Comparison of ENCODE assay signal across 8 cellular contexts in genomic region chr13:72839831-72840426, GRCh38. TPM values are rescaled to one million over a fixed set of nuclear protein-coding genes. Genes with fewer than 3 reads are reported as not detected.
A peak's percentile ranks its signal among the peaks of the same experiment; 100 is the strongest.
DNase-seq lines count a peak whose midpoint lies in the region; ATAC-seq, FAIRE-seq and TF ChIP-seq lines count a peak whose summit lies in the region.

No MANE protein-coding gene starts in this region.

- peak; percentile 90 for ATAC-seq in GM21717 (IDR thresholded peaks at IDR 0.05; ENCODE audit: unreplicated experiment)
- peak; percentile 99 for ATAC-seq in GM12878
- ATAC-seq in stimulated activated naive B cell treated with anti-CD40 and anti-IgM and Interleukin-4, amounts not matched to agents 10 μg/mL and 1 μg/mL and 100 μg/mL, for 72 hours (replicated peaks) = peak; percentile 85 to 93

- H3K36me3 Mint-ChIP-seq in stimulated activated naive B cell treated with anti-CD40 and anti-IgM and Interleukin-4, amounts not matched to agents 10 μg/mL and 1 μg/mL and 100 μg/mL, for 72 hours = peaks cover 14 to 17% of the 10 kb centered on the region in 2 donors

- H3K4me3 ChIP-seq in SJCRH30 (no peak overlapping the region), GM12878 (no peak overlapping the region), kidney (ENCODE audit: low read length in 2 of 2) (no peak overlapping the region)

- H3K9me3 ChIP-seq in SJCRH30 (replicated peaks) (no peaks in the 10 kb centered on the region), GM12878 (replicated peaks; ENCODE audit: control insufficient read depth, insufficient read depth, low read length) (no peaks in the 10 kb centered on the region), kidney (ENCODE audit: control insufficient read depth in 1 of 2, low read length in 2 of 2) (no peaks in the 10 kb centered on the region)

- POLR2A ChIA-PET in GM12878 (lab: Charles Lee) = interaction anchor here (0.6 kb wide), 2 partner anchors 28 to 1225 kb away, joined by 4 to 5 read pairs; no protein-coding TSS in a partner anchor

- peak; percentile 92 for TF ChIP-seq RAD21 in GM12878 (IDR thresholded peaks at IDR 0.05; ENCODE audit: insufficient read depth, low read depth, low read length)

- DNase-seq in NCI-H345 (lab: John Stamatoyannopoulos, UW) (peak; percentile 52), NCI-H345 treated with DMSO at 0.1 percent for 48 hours (lab: John Stamatoyannopoulos, UW; ENCODE audit: unreplicated experiment) (no peak), HUDEP-2 (lab: John Stamatoyannopoulos, UW; ENCODE audit: unreplicated experiment in 76 of 76) (peak in 51 of 76 experiments; percentile 1 to 49 (median 18)), SJCRH30 (peak; percentile 29 to 66), GM12878 (ENCODE audit: low read depth, low spot score) (peak; percentile 3), kidney (no peak)
- DNase-seq in stimulated activated naive B cell treated with anti-CD40 and anti-IgM and Interleukin-4, amounts not matched to agents 10 μg/mL and 1 μg/mL and 100 μg/mL, for 72 hours = peak; percentile 18

- TF ChIP-seq EP300 in GM12878 (IDR thresholded peaks at IDR 0.05; ENCODE audit: borderline replicate concordance in 1 of 2, control insufficient read depth in 1 of 2, low read depth in 2 of 2, low read length in 2 of 2) = no peak

- SMC1A ChIA-PET in GM12878 (lab: Charles Lee; ENCODE audit: uncharacterized antibody, unreplicated experiment) = interaction anchor here (0.6 to 1.3 kb wide), 5 partner anchors 97 to 867 kb away, joined by 3 to 6 read pairs (median 3); no protein-coding TSS in a partner anchor

- in situ Hi-C loops in GM12878 (cut with MboI) = no loop called here

- FAIRE-seq in GM12878 (lab: Jason Lieb, UNC) (peak; percentile 23), kidney (lab: Jason Lieb, UNC) (no peak)

- H4K20me1 ChIP-seq in GM12878 (ENCODE audit: control insufficient read depth, insufficient read depth) = no peaks in the 10 kb centered on the region

- RAD21 ChIA-PET in GM12878 (lab: Charles Lee; ENCODE audit: unreplicated experiment) = interaction anchor here (0.6 to 1.8 kb wide), 7 partner anchors 25 to 871 kb away, joined by 3 to 6 read pairs (median 4); partner anchors contain the start of gene KLF5

- H2AFZ ChIP-seq in GM12878 (ENCODE audit: control insufficient read depth, low read depth, low read length) = no peak overlapping the region

- no peaks in the 10 kb centered on the region for H3K79me2 ChIP-seq in GM12878 (ENCODE audit: control insufficient read depth, insufficient read depth, low read length)

- H3K9ac ChIP-seq in GM12878 (ENCODE audit: control insufficient read depth, insufficient read depth, low read length) (no peak overlapping the region), kidney (ENCODE audit: low read length in 2 of 2) (no peak overlapping the region)

- no peak overlapping the region for H3K27ac Mint-ChIP-seq in stimulated activated naive B cell treated with anti-CD40 and anti-IgM and Interleukin-4, amounts not matched to agents 10 μg/mL and 1 μg/mL and 100 μg/mL, for 72 hours

- intact Hi-C loops in GM12878 (cut with micrococcal nuclease; ENCODE audit: unreplicated experiment) = loop anchor here (1.0 to 2.0 kb wide), 2 partner anchors 577 to 868 kb away; no protein-coding TSS in a partner anchor
- intact Hi-C loops in kidney (cut with DNase I) = no loop called here

- TF ChIP-seq POLR2A in GM12878 (IDR thresholded peaks at IDR 0.05; ENCODE audit: low read depth, low read length) = no peak

- peaks cover 0 to under 1% of the 10 kb centered on the region in 2 donors for H3K9me3 Mint-ChIP-seq in stimulated activated naive B cell treated with anti-CD40 and anti-IgM and Interleukin-4, amounts not matched to agents 10 μg/mL and 1 μg/mL and 100 μg/mL, for 72 hours

- TF ChIP-seq CTCF in GM12878 (IDR thresholded peaks at IDR 0.05 in 2 of 3, conservative IDR thresholded peaks at IDR 0.05 in 1 of 3; ENCODE audit: control insufficient read depth in 2 of 3, extremely low read depth in 1 of 3, insufficient read depth in 1 of 3, low read depth in 3 of 3, low read length in 3 of 3) = peak; percentile 77 to 78 (median 78)
- TF ChIP-seq CTCF in kidney (IDR thresholded peaks at IDR 0.05; ENCODE audit: borderline replicate concordance, extremely low read depth, insufficient read depth) = peak; percentile 74

- H3K27me3 ChIP-seq in SJCRH30 (no peaks in the 10 kb centered on the region), GM12878 (replicated peaks in 1 of 2; ENCODE audit: control insufficient read depth in 2 of 2, insufficient read depth in 2 of 2, low read length in 1 of 2) (no peaks in the 10 kb centered on the region)

- BruUV-seq in GM12878 (replicated peaks; lab: Mats Ljungman, UMichigan) = no TSS peak

- H3K4me3 Mint-ChIP-seq in stimulated activated naive B cell treated with anti-CD40 and anti-IgM and Interleukin-4, amounts not matched to agents 10 μg/mL and 1 μg/mL and 100 μg/mL, for 72 hours = no peak overlapping the region

- no peak overlapping the region for H3K4me2 ChIP-seq in GM12878 (ENCODE audit: control insufficient read depth, insufficient read depth)

- H3K27ac ChIP-seq in SJCRH30 (no peak overlapping the region), GM12878 (ENCODE audit: control insufficient read depth, insufficient read depth) (no peak overlapping the region), kidney (ENCODE audit: low read depth in 2 of 2, low read length in 2 of 2) (no peak overlapping the region)

- H3K4me1 ChIP-seq in SJCRH30 (no peaks in the 10 kb centered on the region), GM12878 (ENCODE audit: control insufficient read depth, insufficient read depth, low read length) (no peaks in the 10 kb centered on the region), kidney (ENCODE audit: control insufficient read depth in 1 of 2, insufficient read depth in 1 of 2, low read depth in 1 of 2, low read length in 2 of 2) (no peaks in the 10 kb centered on the region)

- WGBS in GM12878 (ENCODE audit: insufficient coverage, insufficient replicate concordance, low lambda C conversion rate, missing lambda C conversion rate) = 94% methylated on average over 1 of the region's 1 CpG

- CTCF ChIA-PET in GM12878 (lab: Yijun Ruan, JAX) = interaction anchor here (0.6 to 2.4 kb wide), 21 partner anchors 9 to 1447 kb away, joined by 3 to 13 read pairs (median 4); no protein-coding TSS in a partner anchor

- H3K4me1 Mint-ChIP-seq in stimulated activated naive B cell treated with anti-CD40 and anti-IgM and Interleukin-4, amounts not matched to agents 10 μg/mL and 1 μg/mL and 100 μg/mL, for 72 hours = no peaks in the 10 kb centered on the region

- H3K36me3 ChIP-seq in SJCRH30 (peaks cover 12% of the 10 kb centered on the region), GM12878 (ENCODE audit: control insufficient read depth in 2 of 2, insufficient read depth in 2 of 2, low read length in 1 of 2) (no peaks in the 10 kb centered on the region; a peak in 1 of 4 replicates), kidney (ENCODE audit: control insufficient read depth in 1 of 2, insufficient read depth in 2 of 2, low read length in 2 of 2) (no peaks in the 10 kb centered on the region)

- no peaks in the 10 kb centered on the region for H3K27me3 Mint-ChIP-seq in stimulated activated naive B cell treated with anti-CD40 and anti-IgM and Interleukin-4, amounts not matched to agents 10 μg/mL and 1 μg/mL and 100 μg/mL, for 72 hours

TF ChIP-seq in GM12878, 131 proteins besides CTCF, POLR2A, EP300 and RAD21:
- TF ChIP-seq MEF2B (IDR thresholded peaks at IDR 0.05; ENCODE audit: partially characterized antibody, poor library complexity, severe bottlenecking) (no peak), SMC3 (IDR thresholded peaks at IDR 0.05; ENCODE audit: borderline replicate concordance, low read length) (peak; percentile 87), YY1 (IDR thresholded peaks at IDR 0.05; ENCODE audit: low read depth, low read length) (peak; percentile 38; the same call in 1 of the 2 replicates)

RNA-seq across cellular contexts. Expression of gene PIBF1, which starts 58.0 kb away (rescaled TPM):
- 26.0 and 28.9 TPM in 2 replicates for total RNA-seq in SJCRH30 (2014; rRNA removed; shearing (Covaris generic))
- 78.8 and 97.1 TPM in 2 replicates for total RNA-seq in GM12878 (2013; cell fraction: nucleolus; rRNA removed)
- total RNA-seq in GM12878 (2014; rRNA removed) = 11.6 and 16.3 TPM in 2 replicates
- total RNA-seq in GM12878 (2014; rRNA removed; fragmentation: Illumina TruSeq; extraction: Trizol) = 22.9 and 24.5 TPM in 2 replicates
- total RNA-seq in GM12878 (2021) = 14.1 and 14.3 TPM in 2 replicates
- 3.1 TPM for polyA plus RNA-seq in GM12878 (2011; ENCODE audit: low read depth)
- 9.0 and 20.3 TPM in 2 replicates for polyA plus RNA-seq in GM12878 (2011; rRNA removed)
- polyA plus RNA-seq in GM12878 (2011; cell fraction: cytosol; rRNA removed) = 1.1 and 2.2 TPM in 2 replicates
- polyA plus RNA-seq in GM12878 (2011; cell fraction: nucleus; rRNA removed) = 5.4 and 5.7 TPM in 2 replicates
- polyA plus RNA-seq in GM12878 (2012) = 8.8 and 9.6 TPM in 2 replicates
- 13.8 and 17.6 TPM in 2 replicates for polyA plus RNA-seq in GM12878 (2014; fragmentation: Illumina TruSeq; extraction: Trizol)
- 1 to 10 TPM; 6.4 to 7.7 TPM for polyA plus RNA-seq in GM12878 (2014; fragmentation: Nextera tagmentation; extraction: Ambion mirVana)
- polyA plus RNA-seq in GM12878 (2014; rRNA removed) = 4.5 and 8.2 TPM in 2 replicates
- polyA plus RNA-seq in GM12878 (2016; fragmentation: Nextera tagmentation; extraction: Ambion mirVana) = 10 to 100 TPM; 10.5 to 15.5 TPM
- 4.4 and 13.0 TPM in 2 replicates for polyA minus RNA-seq in GM12878 (2011; rRNA and poly(A)+ RNA removed)
- 5.6 and 6.7 TPM in 2 replicates for polyA minus RNA-seq in GM12878 (2011; cell fraction: cytosol; rRNA and poly(A)+ RNA removed)
- polyA minus RNA-seq in GM12878 (2011; cell fraction: nucleus; rRNA and poly(A)+ RNA removed) = 15.1 and 24.9 TPM in 2 replicates
- total RNA-seq in kidney = 30.5 TPM
- polyA plus RNA-seq in kidney (ENCODE audit: insufficient read depth, low read depth, low replicate concordance) = 17.6 TPM

RNA-seq across cellular contexts. Expression of gene DIS3, which starts 58.2 kb away (rescaled TPM):
- total RNA-seq in SJCRH30 (2014; rRNA removed; shearing (Covaris generic)) = 38.2 and 41.3 TPM in 2 replicates
- 40.2 and 42.1 TPM in 2 replicates for total RNA-seq in GM12878 (2013; cell fraction: nucleolus; rRNA removed)
- total RNA-seq in GM12878 (2014; rRNA removed) (42.5 and 48.8 TPM in 2 replicates), GM12878 (2014; rRNA removed; fragmentation: Illumina TruSeq; extraction: Trizol) (62.6 and 65.3 TPM in 2 replicates), GM12878 (2021) (45.9 and 48.5 TPM in 2 replicates), kidney (29.8 TPM)
- 16.8 TPM for polyA plus RNA-seq in GM12878 (2011; ENCODE audit: low read depth)
- polyA plus RNA-seq in GM12878 (2011; rRNA removed) (49.0 and 78.1 TPM in 2 replicates), GM12878 (2014; fragmentation: Illumina TruSeq; extraction: Trizol) (56.8 and 68.2 TPM in 2 replicates), GM12878 (2014; fragmentation: Nextera tagmentation; extraction: Ambion mirVana) (10 to 100 TPM; 10.8 to 13.6 TPM), GM12878 (2014; rRNA removed) (28.3 and 29.7 TPM in 2 replicates), GM12878 (2016; fragmentation: Nextera tagmentation; extraction: Ambion mirVana) (10 to 100 TPM; 34.9 to 36.0 TPM), kidney (ENCODE audit: insufficient read depth, low read depth, low replicate concordance) (7.5 TPM)
- 18.9 and 25.2 TPM in 2 replicates for polyA plus RNA-seq in GM12878 (2011; cell fraction: cytosol; rRNA removed)
- 32.9 and 34.6 TPM in 2 replicates for polyA plus RNA-seq in GM12878 (2011; cell fraction: nucleus; rRNA removed)
- polyA plus RNA-seq in GM12878 (2012) = 26.9 and 31.1 TPM in 2 replicates
- polyA minus RNA-seq in GM12878 (2011; rRNA and poly(A)+ RNA removed) = 19.1 and 32.3 TPM in 2 replicates
- 13.5 and 19.0 TPM in 2 replicates for polyA minus RNA-seq in GM12878 (2011; cell fraction: cytosol; rRNA and poly(A)+ RNA removed)
- 11.7 and 22.8 TPM in 2 replicates for polyA minus RNA-seq in GM12878 (2011; cell fraction: nucleus; rRNA and poly(A)+ RNA removed)

Comparison
In these comparisons a context has a peak if more than half of its experiments do, and no peak if none do; other contexts are left out.
1. DNase-seq: peak in NCI-H345 (single experiment), HUDEP-2 (51 of 76), SJCRH30 (2 of 2), GM12878 (single experiment) and stimulated activated naive B cell treated with anti-CD40 and anti-IgM and Interleukin-4, amounts not matched to agents 10 μg/mL and 1 μg/mL and 100 μg/mL, for 72 hours (single experiment); none in NCI-H345 treated with DMSO at 0.1 percent for 48 hours (single experiment) and kidney (single experiment).
2. Peak in every context shown above with its lines, with median percentiles within 50 percentile points of each other: ATAC-seq.